ENCODE assay signal across 12 cellular contexts in genomic region chr12:53044896-53045571, GRCh38. TPM values are rescaled to one million over a fixed set of nuclear protein-coding genes. Genes with fewer than 3 reads are reported as not detected.
DNase-seq lines count a peak whose midpoint lies in the region; ATAC-seq and TF ChIP-seq lines count a peak whose summit lies in the region.
"Had no signal": no experiment of that assay in that cellular context is flagged by ENCODE, and none has a peak within 500 bp of the region (broad histone marks: within the 10 kb centered on the region; RNA-seq: fewer than 3 reads in every experiment).

No MANE protein-coding gene starts in this region.

- no peaks in the 10 kb centered on the region for H3K9me3 Mint-ChIP-seq in Calu3 (ENCODE audit: low read depth, unreplicated experiment)
- H3K9me3 Mint-ChIP-seq in immature natural killer cell, result no peaks in the 10 kb centered on the region

- H4K20me1 ChIP-seq in smooth muscle cell (ENCODE audit: low read depth), result no peaks in the 10 kb centered on the region

- intact Hi-C loops in Calu3 (cut with micrococcal nuclease; ENCODE audit: unreplicated experiment), result no loop called here

- H3K9ac ChIP-seq in smooth muscle cell (ENCODE audit: low read depth), result no peak overlapping the region

- peak overlapping the region; percentile 93 for H3K27ac ChIP-seq in smooth muscle cell (ENCODE audit: low read depth)

- H3K4me3 Mint-ChIP-seq in Calu3 (ENCODE audit: low read depth, unreplicated experiment) (peak overlapping the region; percentile 80), T-helper 17 cell (peak overlapping the region; percentile 61), immature natural killer cell (peak overlapping the region in 4 of 5 donors; percentile 29 to 97 (median 43))

- peaks cover 32% of the 10 kb centered on the region for H3F3A ChIP-seq in smooth muscle cell (ENCODE audit: low read depth)

- H3K36me3 Mint-ChIP-seq in Calu3 (ENCODE audit: insufficient read depth, unreplicated experiment) (peaks cover 56% of the 10 kb centered on the region), T-helper 17 cell (ENCODE audit: low read depth) (no peaks in the 10 kb centered on the region), immature natural killer cell (peaks cover 0 to 1% (median under 1%) of the 10 kb centered on the region in 3 donors)

- ATAC-seq in T-helper 17 cell (no peak), GM21528 (IDR thresholded peaks at IDR 0.05; ENCODE audit: low FRiP score, unreplicated experiment) (no peak)

- DNase-seq in Calu3, result no peak
- DNase-seq in T-helper 17 cell, result no peak
- no peak for DNase-seq in immature natural killer cell
- DNase-seq in smooth muscle cell (lab: John Stamatoyannopoulos, UW; ENCODE audit: unreplicated experiment), result no peak
- no peak for DNase-seq in NCI-H446 (lab: John Stamatoyannopoulos, UW)
- DNase-seq in NCI-H1694 treated with DMSO at 0.1 percent for 48 hours (lab: John Stamatoyannopoulos, UW), result no peak
- DNase-seq in OCI-M1 (lab: John Stamatoyannopoulos, UW), result no peak
- DNase-seq: activated effector memory CD4-positive, alpha-beta T cell treated with anti-CD3 and anti-CD28 coated beads, Interleukin-2, amount 50 U/mL, for 16 hours; NCI-H524 treated with DMSO at 0.1 percent for 48 hours; stimulated activated CD4-positive, alpha-beta T cell treated with anti-CD3 and anti-CD28 coated beads, Interleukin-2, amount 100 ng/mL, for 48 hours had no signal

- H3K79me2 ChIP-seq in smooth muscle cell (ENCODE audit: low read depth), result peaks cover 3% of the 10 kb centered on the region

- H3K27ac Mint-ChIP-seq in Calu3 (ENCODE audit: unreplicated experiment), result peak overlapping the region; percentile 83
- H3K27ac Mint-ChIP-seq in T-helper 17 cell, result peak overlapping the region; percentile 32
- peak overlapping the region in 1 of 6 donors; percentile 49 for H3K27ac Mint-ChIP-seq in immature natural killer cell

- H2AFZ ChIP-seq in smooth muscle cell (ENCODE audit: low read depth), result no peak overlapping the region

- peaks cover 28% of the 10 kb centered on the region for H3K4me1 ChIP-seq in smooth muscle cell (ENCODE audit: low read depth)

- no peak overlapping the region for H3K4me3 ChIP-seq in smooth muscle cell

- H3K36me3 ChIP-seq in smooth muscle cell (ENCODE audit: low read depth), result no peaks in the 10 kb centered on the region

- H3K4me1 Mint-ChIP-seq in Calu3 (ENCODE audit: low read depth, unreplicated experiment) (peaks cover 32% of the 10 kb centered on the region), T-helper 17 cell (peaks cover 27% of the 10 kb centered on the region), immature natural killer cell (peaks cover 12 to 13% of the 10 kb centered on the region in 2 donors)

- 90% methylated on average over 3 of the region's 3 CpGs for WGBS in smooth muscle cell (ENCODE audit: low lambda C conversion rate)

- CTCF ChIA-PET in Calu3 (lab: Charles Lee), result interaction anchor here (1.4 kb wide), 1 partner anchor 9 kb away, joined by 3 read pairs; no protein-coding TSS in a partner anchor

- peak overlapping the region; percentile 87 for H3K4me2 ChIP-seq in smooth muscle cell

- TF ChIP-seq CTCF in Calu3 (IDR thresholded peaks at IDR 0.05; ENCODE audit: unreplicated experiment), result no peak
- TF ChIP-seq CTCF in smooth muscle cell (IDR thresholded peaks at IDR 0.05; ENCODE audit: borderline replicate concordance, insufficient read depth, poor library complexity, severe bottlenecking), result no peak

- no peaks in the 10 kb centered on the region for H3K27me3 Mint-ChIP-seq in Calu3 (ENCODE audit: unreplicated experiment)
- no peaks in the 10 kb centered on the region for H3K27me3 Mint-ChIP-seq in T-helper 17 cell
- peaks cover 5 to 11% (median 8%) of the 10 kb centered on the region in 3 donors for H3K27me3 Mint-ChIP-seq in immature natural killer cell (ENCODE audit: low read depth in 3 of 3)

- H3K9me3 ChIP-seq in T-helper 17 cell (ENCODE audit: control insufficient read depth, low read length, poor library complexity, severe bottlenecking) (no peaks in the 10 kb centered on the region), smooth muscle cell (replicated peaks; ENCODE audit: low read depth) (no peaks in the 10 kb centered on the region)

- BruUV-seq in Calu3 (replicated peaks; lab: Mats Ljungman, UMichigan), result no TSS peak

- no peaks in the 10 kb centered on the region for H3K27me3 ChIP-seq in smooth muscle cell (ENCODE audit: low read depth)

RNA-seq across cellular contexts. Expression of gene TNS2, which starts 4.8 kb away (rescaled TPM):
- total RNA-seq in Calu3 (2022) (1.3 and 4.7 TPM in 2 replicates), T-helper 17 cell (1 to 10 TPM; 1.4 to 3.1 TPM), smooth muscle cell (9.3 and 11.4 TPM in 2 replicates)
- polyA plus RNA-seq in immature natural killer cell (not detected), smooth muscle cell (17.4 TPM in 2 replicates)

RNA-seq across cellular contexts. Expression of gene SPRYD3, which starts 34.2 kb away (rescaled TPM):
- total RNA-seq in Calu3 (2022) (12.9 and 14.6 TPM in 2 replicates), T-helper 17 cell (10 to 100 TPM; 23.1 to 29.6 TPM), smooth muscle cell (20.2 and 23.0 TPM in 2 replicates)
- polyA plus RNA-seq in immature natural killer cell (10 to 100 TPM; 35.6 to 70.4 (median 59.6) TPM), smooth muscle cell (43.5 and 57.1 TPM in 2 replicates)

RNA-seq across cellular contexts. Expression of gene EIF4B, which starts 38.8 kb away (rescaled TPM):
- total RNA-seq in Calu3 (2022) (242 and 272 TPM in 2 replicates), T-helper 17 cell (100 to 1,000 TPM; 635 to 667 TPM), smooth muscle cell (241 and 299 TPM in 2 replicates)
- polyA plus RNA-seq in immature natural killer cell (10 to 100 TPM; 57.2 to 83.4 (median 69.2) TPM), smooth muscle cell (39.9 and 47.7 TPM in 2 replicates)

RNA-seq across cellular contexts. Expression of gene IGFBP6, which starts 52.4 kb away (rescaled TPM):
- 25.4 and 67.0 TPM in 2 replicates for total RNA-seq in Calu3 (2022)
- total RNA-seq in T-helper 17 cell, result under 1 TPM in 1 of 2 donors, not detected in 1; 0.45 TPM
- polyA plus RNA-seq in immature natural killer cell, result 1 to 10 TPM in 1 of 3 donors, under 1 TPM in 1, not detected in 1; 0.69 to 2.1 TPM
- 22.6 and 22.7 TPM in 2 replicates for total RNA-seq in smooth muscle cell
- 94.4 and 102 TPM in 2 replicates for polyA plus RNA-seq in smooth muscle cell

RNA-seq across cellular contexts. Expression of gene SOAT2, which starts 58.3 kb away (rescaled TPM):
- total RNA-seq in Calu3 (2022) (not detected in 2 replicates), T-helper 17 cell (1 to 10 TPM in 1 of 2 donors, under 1 TPM in 1; 0.83 to 2.5 TPM), smooth muscle cell (not detected in 2 replicates)
- polyA plus RNA-seq in immature natural killer cell (not detected), smooth muscle cell (not detected in 2 replicates)
- total RNA-seq: left colon had no signal
